Comparison of ENCODE assay signal across 2 cellular contexts in the genomic region with DNA sequence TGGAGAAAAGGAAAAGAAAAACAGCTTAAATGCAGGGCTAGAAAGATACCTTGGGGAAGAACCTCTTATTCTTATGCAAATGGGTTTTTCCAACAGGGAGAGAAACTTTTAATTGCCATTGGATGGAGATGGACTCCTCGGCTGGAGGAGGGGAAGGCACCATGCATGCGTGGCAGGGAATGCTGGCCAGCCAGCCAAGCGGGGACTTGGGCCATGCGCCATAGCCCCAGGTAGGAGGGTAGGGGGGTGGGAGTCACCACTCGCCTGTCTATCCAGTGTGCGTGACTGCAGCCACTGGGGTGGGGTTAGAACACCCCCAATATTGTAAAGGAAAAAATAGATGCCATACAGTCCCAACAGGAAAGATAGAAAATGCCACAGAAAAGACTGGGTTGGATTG.
TF ChIP-seq lines count a peak whose summit lies in the region.

No MANE protein-coding gene starts in this region.

TF ChIP-seq in GM23338, 12 proteins besides CTCF, POLR2A, EP300 and RAD21 (continued from another document):
- TF ChIP-seq STAT1 (IDR thresholded peaks at IDR 0.05; ENCODE audit: unreplicated experiment) (no peak), ZNF114 (CRISPR knock-in tag; IDR thresholded peaks at IDR 0.05) (no peak)

TF ChIP-seq in WTC11, 78 proteins besides CTCF, POLR2A, EP300 and RAD21:
- TF ChIP-seq, protein P1, sequence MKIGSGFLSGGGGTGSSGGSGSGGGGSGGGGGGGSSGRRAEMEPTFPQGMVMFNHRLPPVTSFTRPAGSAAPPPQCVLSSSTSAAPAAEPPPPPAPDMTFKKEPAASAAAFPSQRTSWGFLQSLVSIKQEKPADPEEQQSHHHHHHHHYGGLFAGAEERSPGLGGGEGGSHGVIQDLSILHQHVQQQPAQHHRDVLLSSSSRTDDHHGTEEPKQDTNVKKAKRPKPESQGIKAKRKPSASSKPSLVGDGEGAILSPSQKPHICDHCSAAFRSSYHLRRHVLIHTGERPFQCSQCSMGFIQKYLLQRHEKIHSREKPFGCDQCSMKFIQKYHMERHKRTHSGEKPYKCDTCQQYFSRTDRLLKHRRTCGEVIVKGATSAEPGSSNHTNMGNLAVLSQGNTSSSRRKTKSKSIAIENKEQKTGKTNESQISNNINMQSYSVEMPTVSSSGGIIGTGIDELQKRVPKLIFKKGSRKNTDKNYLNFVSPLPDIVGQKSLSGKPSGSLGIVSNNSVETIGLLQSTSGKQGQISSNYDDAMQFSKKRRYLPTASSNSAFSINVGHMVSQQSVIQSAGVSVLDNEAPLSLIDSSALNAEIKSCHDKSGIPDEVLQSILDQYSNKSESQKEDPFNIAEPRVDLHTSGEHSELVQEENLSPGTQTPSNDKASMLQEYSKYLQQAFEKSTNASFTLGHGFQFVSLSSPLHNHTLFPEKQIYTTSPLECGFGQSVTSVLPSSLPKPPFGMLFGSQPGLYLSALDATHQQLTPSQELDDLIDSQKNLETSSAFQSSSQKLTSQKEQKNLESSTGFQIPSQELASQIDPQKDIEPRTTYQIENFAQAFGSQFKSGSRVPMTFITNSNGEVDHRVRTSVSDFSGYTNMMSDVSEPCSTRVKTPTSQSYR (CRISPR knock-in tag; IDR thresholded peaks at IDR 0.05): no peak
- TF ChIP-seq, protein P2, sequence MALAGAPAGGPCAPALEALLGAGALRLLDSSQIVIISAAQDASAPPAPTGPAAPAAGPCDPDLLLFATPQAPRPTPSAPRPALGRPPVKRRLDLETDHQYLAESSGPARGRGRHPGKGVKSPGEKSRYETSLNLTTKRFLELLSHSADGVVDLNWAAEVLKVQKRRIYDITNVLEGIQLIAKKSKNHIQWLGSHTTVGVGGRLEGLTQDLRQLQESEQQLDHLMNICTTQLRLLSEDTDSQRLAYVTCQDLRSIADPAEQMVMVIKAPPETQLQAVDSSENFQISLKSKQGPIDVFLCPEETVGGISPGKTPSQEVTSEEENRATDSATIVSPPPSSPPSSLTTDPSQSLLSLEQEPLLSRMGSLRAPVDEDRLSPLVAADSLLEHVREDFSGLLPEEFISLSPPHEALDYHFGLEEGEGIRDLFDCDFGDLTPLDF (CRISPR knock-in tag; IDR thresholded peaks at IDR 0.05): no peak
- TF ChIP-seq, protein P3, sequence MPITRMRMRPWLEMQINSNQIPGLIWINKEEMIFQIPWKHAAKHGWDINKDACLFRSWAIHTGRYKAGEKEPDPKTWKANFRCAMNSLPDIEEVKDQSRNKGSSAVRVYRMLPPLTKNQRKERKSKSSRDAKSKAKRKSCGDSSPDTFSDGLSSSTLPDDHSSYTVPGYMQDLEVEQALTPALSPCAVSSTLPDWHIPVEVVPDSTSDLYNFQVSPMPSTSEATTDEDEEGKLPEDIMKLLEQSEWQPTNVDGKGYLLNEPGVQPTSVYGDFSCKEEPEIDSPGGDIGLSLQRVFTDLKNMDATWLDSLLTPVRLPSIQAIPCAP (CRISPR knock-in tag; IDR thresholded peaks at IDR 0.05): no peak
- TF ChIP-seq, protein P4, sequence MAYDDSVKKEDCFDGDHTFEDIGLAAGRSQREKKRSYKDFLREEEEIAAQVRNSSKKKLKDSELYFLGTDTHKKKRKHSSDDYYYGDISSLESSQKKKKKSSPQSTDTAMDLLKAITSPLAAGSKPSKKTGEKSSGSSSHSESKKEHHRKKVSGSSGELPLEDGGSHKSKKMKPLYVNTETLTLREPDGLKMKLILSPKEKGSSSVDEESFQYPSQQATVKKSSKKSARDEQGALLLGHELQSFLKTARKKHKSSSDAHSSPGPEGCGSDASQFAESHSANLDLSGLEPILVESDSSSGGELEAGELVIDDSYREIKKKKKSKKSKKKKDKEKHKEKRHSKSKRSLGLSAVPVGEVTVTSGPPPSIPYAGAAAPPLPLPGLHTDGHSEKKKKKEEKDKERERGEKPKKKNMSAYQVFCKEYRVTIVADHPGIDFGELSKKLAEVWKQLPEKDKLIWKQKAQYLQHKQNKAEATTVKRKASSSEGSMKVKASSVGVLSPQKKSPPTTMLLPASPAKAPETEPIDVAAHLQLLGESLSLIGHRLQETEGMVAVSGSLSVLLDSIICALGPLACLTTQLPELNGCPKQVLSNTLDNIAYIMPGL (CRISPR knock-in tag; IDR thresholded peaks at IDR 0.05): no peak
- TF ChIP-seq ATF1 (CRISPR knock-in tag; IDR thresholded peaks at IDR 0.05) (no peak), NR1H2 (CRISPR knock-in tag; IDR thresholded peaks at IDR 0.05) (no peak), SMAD4 (CRISPR knock-in tag; IDR thresholded peaks at IDR 0.05) (no peak), ZNF121 (CRISPR knock-in tag; IDR thresholded peaks at IDR 0.05) (no peak), ZNF423 (CRISPR knock-in tag; IDR thresholded peaks at IDR 0.05) (no peak), TP53 (CRISPR knock-in tag; IDR thresholded peaks at IDR 0.05) (no peak), FOXJ3 (CRISPR knock-in tag; IDR thresholded peaks at IDR 0.05; ENCODE audit: borderline replicate concordance) (no peak), MXD4 (CRISPR knock-in tag; IDR thresholded peaks at IDR 0.05; ENCODE audit: borderline replicate concordance) (no peak), SP1 (CRISPR knock-in tag; conservative IDR thresholded peaks at IDR 0.05) (no peak), FOXK1 (CRISPR knock-in tag; IDR thresholded peaks at IDR 0.05) (no peak), CREB1 (CRISPR knock-in tag; IDR thresholded peaks at IDR 0.05) (no peak)
- TF ChIP-seq, protein P5, sequence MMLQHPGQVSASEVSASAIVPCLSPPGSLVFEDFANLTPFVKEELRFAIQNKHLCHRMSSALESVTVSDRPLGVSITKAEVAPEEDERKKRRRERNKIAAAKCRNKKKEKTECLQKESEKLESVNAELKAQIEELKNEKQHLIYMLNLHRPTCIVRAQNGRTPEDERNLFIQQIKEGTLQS (CRISPR knock-in tag; conservative IDR thresholded peaks at IDR 0.05): no peak
- TF ChIP-seq, protein P6, sequence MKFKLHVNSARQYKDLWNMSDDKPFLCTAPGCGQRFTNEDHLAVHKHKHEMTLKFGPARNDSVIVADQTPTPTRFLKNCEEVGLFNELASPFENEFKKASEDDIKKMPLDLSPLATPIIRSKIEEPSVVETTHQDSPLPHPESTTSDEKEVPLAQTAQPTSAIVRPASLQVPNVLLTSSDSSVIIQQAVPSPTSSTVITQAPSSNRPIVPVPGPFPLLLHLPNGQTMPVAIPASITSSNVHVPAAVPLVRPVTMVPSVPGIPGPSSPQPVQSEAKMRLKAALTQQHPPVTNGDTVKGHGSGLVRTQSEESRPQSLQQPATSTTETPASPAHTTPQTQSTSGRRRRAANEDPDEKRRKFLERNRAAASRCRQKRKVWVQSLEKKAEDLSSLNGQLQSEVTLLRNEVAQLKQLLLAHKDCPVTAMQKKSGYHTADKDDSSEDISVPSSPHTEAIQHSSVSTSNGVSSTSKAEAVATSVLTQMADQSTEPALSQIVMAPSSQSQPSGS (CRISPR knock-in tag; IDR thresholded peaks at IDR 0.05; ENCODE audit: borderline replicate concordance, low read depth): no peak
- TF ChIP-seq, protein P7, sequence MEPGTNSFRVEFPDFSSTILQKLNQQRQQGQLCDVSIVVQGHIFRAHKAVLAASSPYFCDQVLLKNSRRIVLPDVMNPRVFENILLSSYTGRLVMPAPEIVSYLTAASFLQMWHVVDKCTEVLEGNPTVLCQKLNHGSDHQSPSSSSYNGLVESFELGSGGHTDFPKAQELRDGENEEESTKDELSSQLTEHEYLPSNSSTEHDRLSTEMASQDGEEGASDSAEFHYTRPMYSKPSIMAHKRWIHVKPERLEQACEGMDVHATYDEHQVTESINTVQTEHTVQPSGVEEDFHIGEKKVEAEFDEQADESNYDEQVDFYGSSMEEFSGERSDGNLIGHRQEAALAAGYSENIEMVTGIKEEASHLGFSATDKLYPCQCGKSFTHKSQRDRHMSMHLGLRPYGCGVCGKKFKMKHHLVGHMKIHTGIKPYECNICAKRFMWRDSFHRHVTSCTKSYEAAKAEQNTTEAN (CRISPR knock-in tag; IDR thresholded peaks at IDR 0.05): no peak
- TF ChIP-seq, protein P8, sequence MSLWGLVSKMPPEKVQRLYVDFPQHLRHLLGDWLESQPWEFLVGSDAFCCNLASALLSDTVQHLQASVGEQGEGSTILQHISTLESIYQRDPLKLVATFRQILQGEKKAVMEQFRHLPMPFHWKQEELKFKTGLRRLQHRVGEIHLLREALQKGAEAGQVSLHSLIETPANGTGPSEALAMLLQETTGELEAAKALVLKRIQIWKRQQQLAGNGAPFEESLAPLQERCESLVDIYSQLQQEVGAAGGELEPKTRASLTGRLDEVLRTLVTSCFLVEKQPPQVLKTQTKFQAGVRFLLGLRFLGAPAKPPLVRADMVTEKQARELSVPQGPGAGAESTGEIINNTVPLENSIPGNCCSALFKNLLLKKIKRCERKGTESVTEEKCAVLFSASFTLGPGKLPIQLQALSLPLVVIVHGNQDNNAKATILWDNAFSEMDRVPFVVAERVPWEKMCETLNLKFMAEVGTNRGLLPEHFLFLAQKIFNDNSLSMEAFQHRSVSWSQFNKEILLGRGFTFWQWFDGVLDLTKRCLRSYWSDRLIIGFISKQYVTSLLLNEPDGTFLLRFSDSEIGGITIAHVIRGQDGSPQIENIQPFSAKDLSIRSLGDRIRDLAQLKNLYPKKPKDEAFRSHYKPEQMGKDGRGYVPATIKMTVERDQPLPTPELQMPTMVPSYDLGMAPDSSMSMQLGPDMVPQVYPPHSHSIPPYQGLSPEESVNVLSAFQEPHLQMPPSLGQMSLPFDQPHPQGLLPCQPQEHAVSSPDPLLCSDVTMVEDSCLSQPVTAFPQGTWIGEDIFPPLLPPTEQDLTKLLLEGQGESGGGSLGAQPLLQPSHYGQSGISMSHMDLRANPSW (CRISPR knock-in tag; conservative IDR thresholded peaks at IDR 0.05; ENCODE audit: low read depth): no peak
- TF ChIP-seq, protein P9, sequence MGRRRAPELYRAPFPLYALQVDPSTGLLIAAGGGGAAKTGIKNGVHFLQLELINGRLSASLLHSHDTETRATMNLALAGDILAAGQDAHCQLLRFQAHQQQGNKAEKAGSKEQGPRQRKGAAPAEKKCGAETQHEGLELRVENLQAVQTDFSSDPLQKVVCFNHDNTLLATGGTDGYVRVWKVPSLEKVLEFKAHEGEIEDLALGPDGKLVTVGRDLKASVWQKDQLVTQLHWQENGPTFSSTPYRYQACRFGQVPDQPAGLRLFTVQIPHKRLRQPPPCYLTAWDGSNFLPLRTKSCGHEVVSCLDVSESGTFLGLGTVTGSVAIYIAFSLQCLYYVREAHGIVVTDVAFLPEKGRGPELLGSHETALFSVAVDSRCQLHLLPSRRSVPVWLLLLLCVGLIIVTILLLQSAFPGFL (CRISPR knock-in tag; IDR thresholded peaks at IDR 0.05; ENCODE audit: borderline replicate concordance): no peak
